In genomic region chr15:100349321-100349695, GRCh38 we compare ENCODE assay signal across 8 cellular contexts. TPM values are rescaled to one million over a fixed set of nuclear protein-coding genes. Genes with fewer than 3 reads are reported as not detected.
DNase-seq lines count a peak whose midpoint lies in the region; ATAC-seq and TF ChIP-seq lines count a peak whose summit lies in the region.

No MANE protein-coding gene starts in this region.

- H3K9me3 ChIP-seq in HAP-1, result no peaks in the 10 kb centered on the region
- no peaks in the 10 kb centered on the region for H3K9me3 ChIP-seq in iPS-20b (ENCODE audit: insufficient read depth, low read depth, low read length)

- ATAC-seq in activated CD8-positive, alpha-beta T cell treated with anti-CD3 and anti-CD28 coated beads for 36 hours, result no peak
- no peak for ATAC-seq in GM18873 (IDR thresholded peaks at IDR 0.05; ENCODE audit: low FRiP score, unreplicated experiment)
- no peak for ATAC-seq in GM18520 (IDR thresholded peaks at IDR 0.05; ENCODE audit: unreplicated experiment)

- H3K27ac ChIP-seq in iPS-20b (ENCODE audit: low read length) (no peak overlapping the region), skin epidermis (peak overlapping the region in 17 of 21 experiments; percentile 79 to 95 (median 90))

- no peak overlapping the region for H3K27ac Mint-ChIP-seq in activated CD8-positive, alpha-beta T cell treated with anti-CD3 and anti-CD28 coated beads for 36 hours

- H3K9me3 Mint-ChIP-seq in activated CD8-positive, alpha-beta T cell treated with anti-CD3 and anti-CD28 coated beads for 36 hours, result no peaks in the 10 kb centered on the region

- H3K27me3 ChIP-seq in HAP-1 (ENCODE audit: low read depth) (0 out of 2 replicates have a peak, but pooled peaks cover 2% of the 10 kb centered on the region), iPS-20b (ENCODE audit: insufficient read depth, low read length) (peaks cover 34% of the 10 kb centered on the region)

- peak overlapping the region; percentile 85 for H3K4me3 Mint-ChIP-seq in activated CD8-positive, alpha-beta T cell treated with anti-CD3 and anti-CD28 coated beads for 36 hours

- peaks cover 5% of the 10 kb centered on the region for H3K4me1 Mint-ChIP-seq in activated CD8-positive, alpha-beta T cell treated with anti-CD3 and anti-CD28 coated beads for 36 hours (ENCODE audit: low read depth)

- H3K27me3 Mint-ChIP-seq in activated CD8-positive, alpha-beta T cell treated with anti-CD3 and anti-CD28 coated beads for 36 hours, result peaks cover 8% of the 10 kb centered on the region

- DNase-seq in HAP-1 (ENCODE audit: low spot score in 2 of 2), result no peak
- no peak for DNase-seq in activated CD8-positive, alpha-beta T cell treated with anti-CD3 and anti-CD28 coated beads for 36 hours
- DNase-seq in COLO668 (lab: John Stamatoyannopoulos, UW; ENCODE audit: unreplicated experiment), result no peak
- DNase-seq in stimulated activated CD4-positive, alpha-beta T cell treated with anti-CD3 and anti-CD28 coated beads, Interleukin-1b, Interleukin-23, amount 100 ng/mL, for 48 hours, result no peak

- CTCF ChIA-PET in activated CD8-positive, alpha-beta T cell treated with anti-CD3 and anti-CD28 coated beads for 36 hours (lab: Charles Lee), result interaction anchor here (0.8 to 7.1 kb wide), 56 partner anchors 9 to 1077 kb away, joined by 3 to 154 read pairs (median 5); partner anchors contain the start of genes ADAMTS17, ASB7, LINS1 and LYSMD4

- H3K36me3 Mint-ChIP-seq in activated CD8-positive, alpha-beta T cell treated with anti-CD3 and anti-CD28 coated beads for 36 hours (ENCODE audit: low read depth), result no peaks in the 10 kb centered on the region

- H3K36me3 ChIP-seq in HAP-1 (replicated peaks) (no peaks in the 10 kb centered on the region), iPS-20b (ENCODE audit: insufficient read depth, low read depth, low read length) (no peaks in the 10 kb centered on the region)

- POLR2A ChIA-PET in activated CD8-positive, alpha-beta T cell treated with anti-CD3 and anti-CD28 coated beads for 36 hours (lab: Charles Lee), result interaction anchor here (0.6 to 2.0 kb wide), 5 partner anchors 8 to 666 kb away, joined by 3 to 9 read pairs (median 3); no protein-coding TSS in a partner anchor

- TF ChIP-seq CTCF in activated CD8-positive, alpha-beta T cell treated with anti-CD3 and anti-CD28 coated beads for 36 hours (IDR thresholded peaks at IDR 0.05), result no peak

- intact Hi-C loops in activated CD8-positive, alpha-beta T cell treated with anti-CD3 and anti-CD28 coated beads for 36 hours (cut with micrococcal nuclease), result no loop called here

- H3K4me3 ChIP-seq in HAP-1, result peak overlapping the region; percentile 35; the same call in 1 of the 2 replicates
- H3K4me3 ChIP-seq in iPS-20b (ENCODE audit: low read length), result peak overlapping the region; percentile 95; the same call in 1 of the 2 replicates
- peak overlapping the region in 6 of 7 experiments; percentile 65 to 77 (median 71) for H3K4me3 ChIP-seq in skin epidermis

- no peak overlapping the region for H3K9ac ChIP-seq in iPS-20b (ENCODE audit: low read depth, low read length)

- H3K4me1 ChIP-seq in HAP-1, result no peaks in the 10 kb centered on the region
- no peaks in the 10 kb centered on the region for H3K4me1 ChIP-seq in iPS-20b (ENCODE audit: insufficient read depth, low read length)

- in situ Hi-C loops in HAP-1 (cut with MboI; ENCODE audit: low sequenced_read_pairs), result loop anchor here (10.0 kb wide), 2 partner anchors 225 to 255 kb away; partner anchors contain the start of genes ASB7 and LINS1

RNA-seq across cellular contexts. Expression of gene ADAMTS17, which starts 7.5 kb away (rescaled TPM):
- 1 to 10 TPM in 1 of 2 experiments, under 1 TPM in 1; 0.60 to 1.5 TPM for total RNA-seq in activated CD8-positive, alpha-beta T cell treated with anti-CD3 and anti-CD28 coated beads for 36 hours

Comparison
In these comparisons a context has a peak if more than half of its experiments do, and no peak if none do; other contexts are left out.
1. H3K4me3 ChIP-seq: peak in every context shown above with its lines; median percentile 95 in iPS-20b; 71 in skin epidermis; 35 in HAP-1.